ENCODE assay signal across 13 cellular contexts in genomic region chr12:25745281-25745680, GRCh38.
A peak's percentile ranks its signal among the peaks of the same experiment; 100 is the strongest.
DNase-seq lines count a peak whose midpoint lies in the region; ATAC-seq and TF ChIP-seq lines count a peak whose summit lies in the region.
"Had no signal": no experiment of that assay in that cellular context is flagged by ENCODE, and none has a peak within 500 bp of the region (broad histone marks: within the 10 kb centered on the region; RNA-seq: fewer than 3 reads in every experiment).

No MANE protein-coding gene starts in this region.

- no peaks in the 10 kb centered on the region for H3K36me3 ChIP-seq in GM23338 (ENCODE audit: insufficient read depth)
- H3K36me3 ChIP-seq: BE2C had no signal

- H3K79me2 ChIP-seq in GM23338 (replicated peaks; ENCODE audit: insufficient read depth) = no peaks in the 10 kb centered on the region

- no peaks in the 10 kb centered on the region for H3K27me3 ChIP-seq in GM23338 (ENCODE audit: insufficient read depth)
- H3K27me3 ChIP-seq: BE2C had no signal

- H3K4me3 ChIP-seq in GM23338 = no peak overlapping the region

- ATAC-seq in GM23338 (no peak), GM19351 (IDR thresholded peaks at IDR 0.05; ENCODE audit: unreplicated experiment) (no peak)

- no peak overlapping the region for H3K4me3 Mint-ChIP-seq in GM23338
- H3K4me3 Mint-ChIP-seq: CD4-positive, alpha-beta memory T cell had no signal

- H3K27ac ChIP-seq in GM23338 (ENCODE audit: low read depth) = no peak overlapping the region
- H3K27ac ChIP-seq: C4-2B had no signal

- peak overlapping the region; percentile 52; the same call in 1 of the 2 replicates for H2AFZ ChIP-seq in GM23338

- peaks cover 21% of the 10 kb centered on the region for H3K4me1 Mint-ChIP-seq in GM23338
- H3K4me1 Mint-ChIP-seq: CD4-positive, alpha-beta memory T cell had no signal

- H3K9me2 ChIP-seq in GM23338 (ENCODE audit: insufficient read depth) = no peaks in the 10 kb centered on the region

- H3K4me2 ChIP-seq in GM23338 = peak overlapping the region; percentile 46; the same call in 1 of the 2 replicates

- no peaks in the 10 kb centered on the region for H3K36me3 Mint-ChIP-seq in GM23338 (ENCODE audit: low read depth)
- H3K36me3 Mint-ChIP-seq: CD4-positive, alpha-beta memory T cell had no signal

- no peaks in the 10 kb centered on the region for H3K27me3 Mint-ChIP-seq in GM23338 (ENCODE audit: insufficient read depth, low read depth, poor library complexity)

- in situ Hi-C loops in SK-MEL-5 (cut with HindIII; ENCODE audit: low pct_unique_long_range_greater_than_20kb, low sequenced_read_pairs) = no loop called here

- no peaks in the 10 kb centered on the region for H3K9me3 Mint-ChIP-seq in GM23338

- no peak for TF ChIP-seq CTCF in GM23338 (conservative IDR thresholded peaks at IDR 0.05; ENCODE audit: low read depth in 2 of 2)

- no peak overlapping the region for H3K27ac Mint-ChIP-seq in GM23338
- H3K27ac Mint-ChIP-seq: CD4-positive, alpha-beta memory T cell had no signal

- no peaks in the 10 kb centered on the region for H4K20me1 ChIP-seq in GM23338 (replicated peaks; ENCODE audit: insufficient read depth)

- H3K4me1 ChIP-seq in GM23338 (ENCODE audit: insufficient read depth) = peaks cover 20% of the 10 kb centered on the region; the same call in 1 of the 2 replicates
- H3K4me1 ChIP-seq: BE2C had no signal

- DNase-seq in GM23338 (ENCODE audit: low spot score) = no peak
- peak; percentile 55 for DNase-seq in SK-MEL-5 (ENCODE audit: low read depth, low spot score)
- DNase-seq in foreskin melanocyte = peak; percentile 70
- DNase-seq in pulmonary artery endothelial cell (ENCODE audit: low read depth, low spot score) = peak; percentile 2
- no peak for DNase-seq in activated CD8-positive, alpha-beta memory T cell treated with anti-CD3 and anti-CD28 coated beads, Interleukin-2, amount 50 U/mL, for 4 hours
- DNase-seq in stimulated activated CD4-positive, alpha-beta T cell treated with anti-CD3 and anti-CD28 coated beads, Interleukin-2, amount 100 ng/mL, for 24 hours = no peak
- DNase-seq: BE2C; CD4-positive, alpha-beta memory T cell; COR-L47; DND-41; GDM1 had no signal

- H3F3A ChIP-seq in GM23338 (replicated peaks; ENCODE audit: low read depth) = no peaks in the 10 kb centered on the region

TF ChIP-seq in GM23338, 12 proteins besides CTCF, POLR2A, EP300 and RAD21:
- TF ChIP-seq POLR2AphosphoS5 (IDR thresholded peaks at IDR 0.05; ENCODE audit: low read depth) = no peak
- TF ChIP-seq, protein P1, sequence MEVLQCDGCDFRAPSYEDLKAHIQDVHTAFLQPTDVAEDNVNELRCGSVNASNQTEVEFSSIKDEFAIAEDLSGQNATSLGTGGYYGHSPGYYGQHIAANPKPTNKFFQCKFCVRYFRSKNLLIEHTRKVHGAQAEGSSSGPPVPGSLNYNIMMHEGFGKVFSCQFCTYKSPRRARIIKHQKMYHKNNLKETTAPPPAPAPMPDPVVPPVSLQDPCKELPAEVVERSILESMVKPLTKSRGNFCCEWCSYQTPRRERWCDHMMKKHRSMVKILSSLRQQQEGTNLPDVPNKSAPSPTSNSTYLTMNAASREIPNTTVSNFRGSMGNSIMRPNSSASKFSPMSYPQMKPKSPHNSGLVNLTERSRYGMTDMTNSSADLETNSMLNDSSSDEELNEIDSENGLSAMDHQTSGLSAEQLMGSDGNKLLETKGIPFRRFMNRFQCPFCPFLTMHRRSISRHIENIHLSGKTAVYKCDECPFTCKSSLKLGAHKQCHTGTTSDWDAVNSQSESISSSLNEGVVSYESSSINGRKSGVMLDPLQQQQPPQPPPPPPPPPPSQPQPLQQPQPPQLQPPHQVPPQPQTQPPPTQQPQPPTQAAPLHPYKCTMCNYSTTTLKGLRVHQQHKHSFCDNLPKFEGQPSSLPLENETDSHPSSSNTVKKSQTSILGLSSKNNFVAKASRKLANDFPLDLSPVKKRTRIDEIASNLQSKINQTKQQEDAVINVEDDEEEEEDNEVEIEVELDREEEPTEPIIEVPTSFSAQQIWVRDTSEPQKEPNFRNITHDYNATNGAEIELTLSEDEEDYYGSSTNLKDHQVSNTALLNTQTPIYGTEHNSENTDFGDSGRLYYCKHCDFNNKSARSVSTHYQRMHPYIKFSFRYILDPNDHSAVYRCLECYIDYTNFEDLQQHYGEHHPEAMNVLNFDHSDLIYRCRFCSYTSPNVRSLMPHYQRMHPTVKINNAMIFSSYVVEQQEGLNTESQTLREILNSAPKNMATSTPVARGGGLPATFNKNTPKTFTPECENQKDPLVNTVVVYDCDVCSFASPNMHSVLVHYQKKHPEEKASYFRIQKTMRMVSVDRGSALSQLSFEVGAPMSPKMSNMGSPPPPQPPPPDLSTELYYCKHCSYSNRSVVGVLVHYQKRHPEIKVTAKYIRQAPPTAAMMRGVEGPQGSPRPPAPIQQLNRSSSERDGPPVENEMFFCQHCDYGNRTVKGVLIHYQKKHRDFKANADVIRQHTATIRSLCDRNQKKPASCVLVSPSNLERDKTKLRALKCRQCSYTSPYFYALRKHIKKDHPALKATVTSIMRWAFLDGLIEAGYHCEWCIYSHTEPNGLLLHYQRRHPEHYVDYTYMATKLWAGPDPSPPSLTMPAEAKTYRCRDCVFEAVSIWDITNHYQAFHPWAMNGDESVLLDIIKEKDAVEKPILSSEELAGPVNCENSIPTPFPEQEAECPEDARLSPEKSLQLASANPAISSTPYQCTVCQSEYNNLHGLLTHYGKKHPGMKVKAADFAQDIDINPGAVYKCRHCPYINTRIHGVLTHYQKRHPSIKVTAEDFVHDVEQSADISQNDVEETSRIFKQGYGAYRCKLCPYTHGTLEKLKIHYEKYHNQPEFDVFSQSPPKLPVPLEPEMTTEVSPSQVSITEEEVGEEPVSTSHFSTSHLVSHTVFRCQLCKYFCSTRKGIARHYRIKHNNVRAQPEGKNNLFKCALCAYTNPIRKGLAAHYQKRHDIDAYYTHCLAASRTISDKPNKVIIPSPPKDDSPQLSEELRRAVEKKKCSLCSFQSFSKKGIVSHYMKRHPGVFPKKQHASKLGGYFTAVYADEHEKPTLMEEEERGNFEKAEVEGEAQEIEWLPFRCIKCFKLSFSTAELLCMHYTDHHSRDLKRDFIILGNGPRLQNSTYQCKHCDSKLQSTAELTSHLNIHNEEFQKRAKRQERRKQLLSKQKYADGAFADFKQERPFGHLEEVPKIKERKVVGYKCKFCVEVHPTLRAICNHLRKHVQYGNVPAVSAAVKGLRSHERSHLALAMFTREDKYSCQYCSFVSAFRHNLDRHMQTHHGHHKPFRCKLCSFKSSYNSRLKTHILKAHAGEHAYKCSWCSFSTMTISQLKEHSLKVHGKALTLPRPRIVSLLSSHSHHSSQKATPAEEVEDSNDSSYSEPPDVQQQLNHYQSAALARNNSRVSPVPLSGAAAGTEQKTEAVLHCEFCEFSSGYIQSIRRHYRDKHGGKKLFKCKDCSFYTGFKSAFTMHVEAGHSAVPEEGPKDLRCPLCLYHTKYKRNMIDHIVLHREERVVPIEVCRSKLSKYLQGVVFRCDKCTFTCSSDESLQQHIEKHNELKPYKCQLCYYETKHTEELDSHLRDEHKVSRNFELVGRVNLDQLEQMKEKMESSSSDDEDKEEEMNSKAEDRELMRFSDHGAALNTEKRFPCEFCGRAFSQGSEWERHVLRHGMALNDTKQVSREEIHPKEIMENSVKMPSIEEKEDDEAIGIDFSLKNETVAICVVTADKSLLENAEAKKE (CRISPR knock-in tag; IDR thresholded peaks at IDR 0.05) = no peak
- no peak for TF ChIP-seq CREB1 (CRISPR knock-in tag; IDR thresholded peaks at IDR 0.05; ENCODE audit: low read depth)
- no peak for TF ChIP-seq ETS1 (IDR thresholded peaks at IDR 0.05)
- TF ChIP-seq STAT1 (IDR thresholded peaks at IDR 0.05; ENCODE audit: unreplicated experiment) = no peak
- TF ChIP-seq EZH2phosphoT487 (IDR thresholded peaks at IDR 0.05; ENCODE audit: unreplicated experiment) = no peak
- TF ChIP-seq ZNF114 (CRISPR knock-in tag; IDR thresholded peaks at IDR 0.05) = no peak
- no peak for TF ChIP-seq ZNF331 (CRISPR knock-in tag; IDR thresholded peaks at IDR 0.05; ENCODE audit: low read depth)

Comparison
In these comparisons a context has a peak if more than half of its experiments do, and no peak if none do; other contexts are left out.
1. DNase-seq: peak in SK-MEL-5 (single experiment), foreskin melanocyte (single experiment) and pulmonary artery endothelial cell (single experiment); none in GM23338 (single experiment), activated CD8-positive, alpha-beta memory T cell treated with anti-CD3 and anti-CD28 coated beads, Interleukin-2, amount 50 U/mL, for 4 hours (single experiment) and stimulated activated CD4-positive, alpha-beta T cell treated with anti-CD3 and anti-CD28 coated beads, Interleukin-2, amount 100 ng/mL, for 24 hours (0 of 2).